1 cellular context compared by ENCODE assay signal in the genomic region with DNA sequence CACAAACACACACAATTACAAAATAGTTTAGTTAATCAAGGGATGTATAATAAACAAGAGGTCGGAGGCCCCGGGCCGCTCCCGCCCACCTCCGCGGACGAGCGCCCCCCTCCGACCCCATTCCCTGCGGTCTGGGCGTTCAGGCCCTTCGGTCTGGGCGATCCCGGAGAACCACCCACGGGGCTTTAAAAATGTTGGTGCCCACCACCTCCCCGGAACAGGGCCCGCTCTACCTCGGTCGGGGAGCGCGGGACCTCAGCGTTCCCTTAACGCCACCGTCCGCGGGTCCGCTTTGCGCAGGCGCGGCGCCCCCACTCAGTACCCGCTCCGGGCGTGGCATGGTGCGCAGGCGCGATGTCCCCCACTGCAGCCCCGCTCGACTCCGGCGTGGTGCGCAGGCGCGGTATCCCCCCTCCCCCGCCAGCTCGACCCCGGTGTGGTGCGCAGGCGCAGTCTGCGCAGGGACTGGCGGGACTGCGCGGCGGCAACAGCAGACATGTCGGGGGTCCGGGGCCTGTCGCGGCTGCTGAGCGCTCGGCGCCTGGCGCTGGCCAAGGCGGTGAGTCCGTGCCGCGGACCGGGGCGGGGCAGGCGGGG.
TF ChIP-seq lines count a peak whose summit lies in the region.

Gene CCDC127 (minus strand): TSS at position 294 of the 597 bp plus-strand sequence. CDS start 1,304 bp downstream, outside the sequence.
Gene SDHA (plus strand): TSS at position 461 of the 597 bp plus-strand sequence. CDS start 36 bp downstream, at position 497.

TF ChIP-seq in SK-N-SH, 30 proteins besides CTCF, POLR2A, EP300 and RAD21 (continued from another document):
- no peak for TF ChIP-seq REST (IDR thresholded peaks at IDR 0.05; ENCODE audit: low read depth, low read length)
